2 cellular contexts compared by ENCODE assay signal in the genomic region with DNA sequence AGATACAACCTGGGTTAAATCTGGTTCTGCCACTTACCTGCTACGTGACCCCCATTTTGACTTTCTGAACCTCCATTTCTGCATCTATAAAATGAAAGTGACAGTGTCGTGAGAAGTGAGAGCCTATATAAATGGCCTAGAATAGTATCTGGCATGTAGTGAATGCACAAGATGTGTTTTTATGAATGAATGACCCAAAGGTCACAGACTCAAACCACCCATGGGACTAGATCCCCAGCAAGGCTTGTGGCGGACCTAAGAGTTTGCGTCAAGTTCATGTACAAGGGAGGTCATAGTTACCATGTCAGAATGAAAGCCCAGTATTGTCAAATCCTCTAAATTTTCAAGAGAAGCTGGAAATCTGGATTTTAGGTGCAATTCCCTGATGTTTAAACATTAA.
TF ChIP-seq lines count a peak whose summit lies in the region.

No MANE protein-coding gene starts in this region.

TF ChIP-seq in SK-N-SH treated with all-trans-retinoic acid at 6 μM for 48 hours, 23 proteins besides CTCF, POLR2A, EP300 and RAD21 (continued from another document):
- TF ChIP-seq, protein P1, sequence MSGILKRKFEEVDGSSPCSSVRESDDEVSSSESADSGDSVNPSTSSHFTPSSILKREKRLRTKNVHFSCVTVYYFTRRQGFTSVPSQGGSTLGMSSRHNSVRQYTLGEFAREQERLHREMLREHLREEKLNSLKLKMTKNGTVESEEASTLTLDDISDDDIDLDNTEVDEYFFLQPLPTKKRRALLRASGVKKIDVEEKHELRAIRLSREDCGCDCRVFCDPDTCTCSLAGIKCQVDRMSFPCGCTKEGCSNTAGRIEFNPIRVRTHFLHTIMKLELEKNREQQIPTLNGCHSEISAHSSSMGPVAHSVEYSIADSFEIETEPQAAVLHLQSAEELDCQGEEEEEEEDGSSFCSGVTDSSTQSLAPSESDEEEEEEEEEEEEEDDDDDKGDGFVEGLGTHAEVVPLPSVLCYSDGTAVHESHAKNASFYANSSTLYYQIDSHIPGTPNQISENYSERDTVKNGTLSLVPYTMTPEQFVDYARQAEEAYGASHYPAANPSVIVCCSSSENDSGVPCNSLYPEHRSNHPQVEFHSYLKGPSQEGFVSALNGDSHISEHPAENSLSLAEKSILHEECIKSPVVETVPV (CRISPR knock-in tag; IDR thresholded peaks at IDR 0.05): 0 out of 2 replicates have a peak, but pooled peaks have one; percentile 14

TF ChIP-seq in SK-N-SH, 30 proteins besides CTCF, POLR2A, EP300 and RAD21 (continued from another document):
- no peak for TF ChIP-seq RCOR1 (IDR thresholded peaks at IDR 0.05; ENCODE audit: low read length)
- no peak for TF ChIP-seq SIN3A (IDR thresholded peaks at IDR 0.05; ENCODE audit: borderline replicate concordance, low read depth, low read length)
- no peak for TF ChIP-seq TAF1 (IDR thresholded peaks at IDR 0.05; ENCODE audit: borderline replicate concordance, low read depth, low read length)
- no peak for TF ChIP-seq TCF12 (IDR thresholded peaks at IDR 0.05)
- TF ChIP-seq YY1 (IDR thresholded peaks at IDR 0.05; ENCODE audit: low read depth): no peak
- no peak for TF ChIP-seq POLR2AphosphoS5 (IDR thresholded peaks at IDR 0.05; ENCODE audit: low read depth, low read length)
- TF ChIP-seq, protein P2, sequence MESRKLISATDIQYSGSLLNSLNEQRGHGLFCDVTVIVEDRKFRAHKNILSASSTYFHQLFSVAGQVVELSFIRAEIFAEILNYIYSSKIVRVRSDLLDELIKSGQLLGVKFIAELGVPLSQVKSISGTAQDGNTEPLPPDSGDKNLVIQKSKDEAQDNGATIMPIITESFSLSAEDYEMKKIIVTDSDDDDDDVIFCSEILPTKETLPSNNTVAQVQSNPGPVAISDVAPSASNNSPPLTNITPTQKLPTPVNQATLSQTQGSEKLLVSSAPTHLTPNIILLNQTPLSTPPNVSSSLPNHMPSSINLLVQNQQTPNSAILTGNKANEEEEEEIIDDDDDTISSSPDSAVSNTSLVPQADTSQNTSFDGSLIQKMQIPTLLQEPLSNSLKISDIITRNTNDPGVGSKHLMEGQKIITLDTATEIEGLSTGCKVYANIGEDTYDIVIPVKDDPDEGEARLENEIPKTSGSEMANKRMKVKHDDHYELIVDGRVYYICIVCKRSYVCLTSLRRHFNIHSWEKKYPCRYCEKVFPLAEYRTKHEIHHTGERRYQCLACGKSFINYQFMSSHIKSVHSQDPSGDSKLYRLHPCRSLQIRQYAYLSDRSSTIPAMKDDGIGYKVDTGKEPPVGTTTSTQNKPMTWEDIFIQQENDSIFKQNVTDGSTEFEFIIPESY (IDR thresholded peaks at IDR 0.05; ENCODE audit: borderline replicate concordance, low read depth): no peak
- no peak for TF ChIP-seq GATA2 (CRISPR knock-in tag; IDR thresholded peaks at IDR 0.05)
- TF ChIP-seq, protein P3, sequence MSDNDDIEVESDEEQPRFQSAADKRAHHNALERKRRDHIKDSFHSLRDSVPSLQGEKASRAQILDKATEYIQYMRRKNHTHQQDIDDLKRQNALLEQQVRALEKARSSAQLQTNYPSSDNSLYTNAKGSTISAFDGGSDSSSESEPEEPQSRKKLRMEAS (IDR thresholded peaks at IDR 0.05; ENCODE audit: low read depth): no peak
